In the genomic region with DNA sequence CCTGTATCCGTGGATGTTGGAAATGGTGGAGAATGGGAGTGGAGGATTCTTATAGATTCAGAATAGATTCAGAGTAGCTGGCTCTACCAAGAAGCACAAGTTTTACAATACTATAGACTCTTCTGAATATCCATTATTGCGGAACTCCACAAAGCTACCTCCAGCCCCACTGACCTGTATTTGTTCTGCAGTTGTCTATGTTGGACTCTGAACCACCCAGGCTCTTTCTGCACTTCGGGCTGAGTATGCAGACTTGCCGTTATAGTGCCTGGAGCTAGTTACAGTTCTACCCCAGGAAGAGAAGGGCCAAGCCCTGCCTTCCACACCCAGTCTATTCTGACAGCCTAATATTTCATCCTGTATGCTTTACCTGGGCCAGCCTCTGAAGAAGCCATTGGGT, we compare ENCODE assay signal across 12 cellular contexts. TPM values are rescaled to one million over a fixed set of nuclear protein-coding genes. Genes with fewer than 3 reads are reported as not detected.
"Had no signal": no experiment of that assay in that cellular context is flagged by ENCODE, and none has a peak within 500 bp of the region (broad histone marks: within the 10 kb centered on the region; RNA-seq: fewer than 3 reads in every experiment).

No MANE protein-coding gene starts in this region.

- H3K9me3 Mint-ChIP-seq: HFFc6 had no signal

- H3K4me2 ChIP-seq: KMS-11 had no signal

- H3K4me1 ChIP-seq: HAP-1 had no signal

- H3K27me3 Mint-ChIP-seq: IgD-negative memory B cell had no signal

- FAIRE-seq: HTR-8/SVneo had no signal

- H3K9ac ChIP-seq: GM23248, KMS-11 had no signal

- H3K27ac ChIP-seq: GM23248, KMS-11 had no signal

- H3K4me1 Mint-ChIP-seq: IgD-negative memory B cell had no signal

- H3K36me3 Mint-ChIP-seq: IgD-negative memory B cell had no signal

- DNase-seq: GM23248, GOT3, H7, HFFc6, KBM-7 had no signal

- ATAC-seq: HCT116 had no signal

- H3K4me3 Mint-ChIP-seq: HFFc6, IgD-negative memory B cell had no signal

- H3K36me3 ChIP-seq: HAP-1 had no signal

- H3K27ac Mint-ChIP-seq: HFFc6, IgD-negative memory B cell had no signal

- H2AFZ ChIP-seq: GM23248 had no signal

- H3K4me3 ChIP-seq: GM23248, HAP-1 had no signal

- H3K9me3 ChIP-seq: HAP-1 had no signal

RNA-seq across cellular contexts. Expression of gene RGPD4, which starts 4.4 kb away (rescaled TPM):
- total RNA-seq: GM23248, H4, H7, HT-29 had no signal
- polyA plus RNA-seq: GM23248, IgD-negative memory B cell had no signal
